In genomic region chr18:55585050-55585449, GRCh38 we compare ENCODE assay signal across 10 cellular contexts. TPM values are rescaled to one million over a fixed set of nuclear protein-coding genes. Genes with fewer than 3 reads are reported as not detected.
DNase-seq lines count a peak whose midpoint lies in the region; ATAC-seq, FAIRE-seq and TF ChIP-seq lines count a peak whose summit lies in the region.
"Had no signal": no experiment of that assay in that cellular context is flagged by ENCODE, and none has a peak within 500 bp of the region (broad histone marks: within the 10 kb centered on the region; RNA-seq: fewer than 3 reads in every experiment).

No MANE protein-coding gene starts in this region.

- no peaks in the 10 kb centered on the region for H3K9me3 ChIP-seq in HUES64 (ENCODE audit: insufficient read depth, low read depth, low read length)
- no peaks in the 10 kb centered on the region for H3K9me3 ChIP-seq in muscle layer of colon (ENCODE audit: low read length)
- H3K9me3 ChIP-seq in testis = no peaks in the 10 kb centered on the region

- H3K4me3 ChIP-seq in HUES64 (ENCODE audit: low read length) = peak overlapping the region; percentile 75
- H3K4me3 ChIP-seq in dorsolateral prefrontal cortex = peak overlapping the region; percentile 50 to 86 (median 72)
- peak overlapping the region in 1 of 2 donors; percentile 70 for H3K4me3 ChIP-seq in muscle layer of colon (ENCODE audit: low read depth in 1 of 2, low read length in 2 of 2)
- no peak overlapping the region for H3K4me3 ChIP-seq in testis

- no peak for ATAC-seq in HG03342 (IDR thresholded peaks at IDR 0.05; ENCODE audit: unreplicated experiment)

- H3K9ac ChIP-seq in HUES64 (ENCODE audit: low read depth, low read length) (no peak overlapping the region; the same call in 1 of the 2 replicates), muscle layer of colon (ENCODE audit: low read length) (peak overlapping the region; percentile 34)

- intact Hi-C loops in dorsolateral prefrontal cortex (cut with DNase I) = loop anchor here (5.0 to 10.0 kb wide), 5 partner anchors 183 to 350 kb away; no protein-coding TSS in a partner anchor
- intact Hi-C loops in testis (cut with DNase I; ENCODE audit: low total_unique reads) = loop anchor here (5.0 kb wide), 1 partner anchor 168 kb away; no protein-coding TSS in a partner anchor

- DNase-seq in dorsolateral prefrontal cortex (no peak), testis (no peak), NCI-H1105 treated with DMSO at 0.1 percent for 48 hours (lab: John Stamatoyannopoulos, UW) (no peak), HTR-8/SVneo (ENCODE audit: insufficient read length, low spot score) (no peak)
- DNase-seq: Kasumi-1; NK-92 treated with Interleukin-12 subunit alpha and Interleukin-12 subunit beta, amount 100 ng/mL, for 24 hours; T-helper 9 cell had no signal

- TF ChIP-seq POLR2A in testis (IDR thresholded peaks at IDR 0.05) = no peak

- H3K27ac ChIP-seq in HUES64 (ENCODE audit: low read depth, low read length) (peak overlapping the region; percentile 3; the same call in 1 of the 2 replicates), dorsolateral prefrontal cortex (peak overlapping the region; percentile 80 to 99 (median 96)), muscle layer of colon (ENCODE audit: low read depth, low read length) (peak overlapping the region; percentile 71), testis (peak overlapping the region; percentile 95)

- H3K36me3 ChIP-seq in HUES64 (ENCODE audit: insufficient read depth, low read length) (peaks cover 49% of the 10 kb centered on the region), muscle layer of colon (ENCODE audit: insufficient read depth, low read length) (no peaks in the 10 kb centered on the region), testis (ENCODE audit: low read depth, missing control alignments) (no peaks in the 10 kb centered on the region)

- WGBS in HUES64 = 0% methylated on average over 1 of the region's 2 CpGs
- WGBS in testis, 2 donors = 13 to 14% methylated on average over 2 of the region's 2 CpGs

- no peak for FAIRE-seq in HTR-8/SVneo (lab: Jason Lieb, UNC)

- TF ChIP-seq CTCF in dorsolateral prefrontal cortex (IDR thresholded peaks at IDR 0.05 in 54 of 56, conservative IDR thresholded peaks at IDR 0.05 in 2 of 56; ENCODE audit: low read depth in 1 of 56, partially characterized antibody in 56 of 56) = no peak
- no peak for TF ChIP-seq CTCF in testis (IDR thresholded peaks at IDR 0.05)

- peaks cover 64% of the 10 kb centered on the region for H3K4me1 ChIP-seq in HUES64 (ENCODE audit: insufficient read depth, low read length)
- H3K4me1 ChIP-seq in muscle layer of colon (ENCODE audit: insufficient read depth, low read length) = peaks cover 33% of the 10 kb centered on the region
- H3K4me1 ChIP-seq in testis = peaks cover 20% of the 10 kb centered on the region

- no peaks in the 10 kb centered on the region for H3K27me3 ChIP-seq in HUES64 (ENCODE audit: insufficient read depth, low read length)
- no peaks in the 10 kb centered on the region for H3K27me3 ChIP-seq in dorsolateral prefrontal cortex
- no peaks in the 10 kb centered on the region for H3K27me3 ChIP-seq in muscle layer of colon (ENCODE audit: control insufficient read depth in 1 of 2, insufficient read depth in 2 of 2, low read length in 2 of 2)
- no peaks in the 10 kb centered on the region for H3K27me3 ChIP-seq in testis

RNA-seq across cellular contexts. Expression of gene TCF4, which starts 2.9 kb away (rescaled TPM):
- polyA plus RNA-seq in HUES64 (2013, experiment 1 of 2) = 46.3 TPM
- 50.8 TPM for polyA plus RNA-seq in HUES64 (2013, experiment 2 of 2)
- 100 to 1,000 TPM; 194 to 363 (median 265) TPM for total RNA-seq in dorsolateral prefrontal cortex
- 100 to 1,000 TPM; 110 to 122 TPM for total RNA-seq in testis
- polyA plus RNA-seq in testis (ENCODE audit: insufficient read depth, low read depth, low replicate concordance) = 50.8 TPM

Comparison
In these comparisons a context has a peak if more than half of its experiments do, and no peak if none do; other contexts are left out.
1. H3K27ac ChIP-seq: peak in every context shown above with its lines; median percentile 96 in dorsolateral prefrontal cortex; 95 in testis; 71 in muscle layer of colon; 3 in HUES64.
2. H3K4me3 ChIP-seq: peak in HUES64 (single experiment) and dorsolateral prefrontal cortex (59 of 59); none in testis (0 of 2).